In the genomic region with DNA sequence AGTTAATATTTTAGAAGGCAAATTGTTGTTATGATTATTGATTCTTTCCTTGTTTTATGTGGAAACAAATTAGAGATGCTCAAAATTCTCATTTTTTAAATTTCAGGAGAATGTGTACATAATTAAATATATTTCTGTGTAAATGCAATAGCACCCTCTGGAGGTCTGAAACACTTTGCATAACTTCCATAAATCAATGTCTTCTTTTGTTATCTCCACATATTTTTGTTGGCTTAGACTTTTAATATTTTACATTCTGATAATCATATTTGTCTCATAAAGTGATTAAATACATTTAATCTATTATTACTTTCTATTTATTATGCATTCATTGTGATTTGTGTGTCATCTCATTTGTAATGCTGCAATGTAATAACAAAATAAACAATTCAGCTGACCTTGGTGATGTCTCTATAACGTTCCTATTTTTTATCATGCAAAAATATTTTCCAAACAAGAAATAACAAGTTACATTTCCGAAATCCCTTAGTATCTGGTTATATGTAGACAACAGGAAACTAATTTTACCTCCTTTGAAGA, we compare ENCODE assay signal across 9 cellular contexts.
DNase-seq lines count a peak whose midpoint lies in the region; ATAC-seq and TF ChIP-seq lines count a peak whose summit lies in the region.
"Had no signal": no experiment of that assay in that cellular context is flagged by ENCODE, and none has a peak within 500 bp of the region (broad histone marks: within the 10 kb centered on the region; RNA-seq: fewer than 3 reads in every experiment).

No MANE protein-coding gene starts in this region.

- no peaks in the 10 kb centered on the region for H3K79me2 ChIP-seq in MM.1S (ENCODE audit: low read length)

- peaks cover 7% of the 10 kb centered on the region for H3F3A ChIP-seq in MM.1S (ENCODE audit: insufficient read depth, low read length)

- peaks cover 7% of the 10 kb centered on the region for H3K4me1 ChIP-seq in MM.1S (ENCODE audit: low read length)
- no peaks in the 10 kb centered on the region for H3K4me1 ChIP-seq in CD4-positive, alpha-beta memory T cell (ENCODE audit: insufficient read depth, low read length)

- peak overlapping the region; percentile 56 for H3K4me2 ChIP-seq in MM.1S (ENCODE audit: low read depth, low read length)

- no peaks in the 10 kb centered on the region for H3K9me3 ChIP-seq in MM.1S (replicated peaks; ENCODE audit: insufficient read depth, low read length)
- no peaks in the 10 kb centered on the region for H3K9me3 ChIP-seq in CD4-positive, alpha-beta memory T cell (ENCODE audit: control insufficient read depth in 1 of 2, low read length in 2 of 2)

- H3K4me3 ChIP-seq in MM.1S (ENCODE audit: low read length), result 0 out of 2 replicates have a peak overlapping the region, but pooled peaks have one; percentile 4
- no peak overlapping the region for H3K4me3 ChIP-seq in CD4-positive, alpha-beta memory T cell (ENCODE audit: low read length in 2 of 2)

- no peaks in the 10 kb centered on the region for H4K20me1 ChIP-seq in MM.1S (ENCODE audit: insufficient read depth, low read length)

- H3K9me3 Mint-ChIP-seq in brain (no peaks in the 10 kb centered on the region), nephron (no peaks in the 10 kb centered on the region)
- H3K9me3 Mint-ChIP-seq in CD4-positive, alpha-beta memory T cell, result peaks cover 0 to 1% (median 0%) of the 10 kb centered on the region in 8 donors
- H3K9me3 Mint-ChIP-seq: IgD-negative memory B cell had no signal

- H3K9me2 ChIP-seq in MM.1S (replicated peaks; ENCODE audit: insufficient read depth, low read length), result no peaks in the 10 kb centered on the region

- CTCF ChIA-PET in CD4-positive, alpha-beta memory T cell (lab: Charles Lee; ENCODE audit: partially characterized antibody), result no interaction called here

- H3K4me1 Mint-ChIP-seq in brain, result peaks cover 6% of the 10 kb centered on the region
- H3K4me1 Mint-ChIP-seq in nephron, result no peaks in the 10 kb centered on the region
- H3K4me1 Mint-ChIP-seq in CD4-positive, alpha-beta memory T cell, result no peaks in the 10 kb centered on the region
- H3K4me1 Mint-ChIP-seq: IgD-negative memory B cell had no signal

- DNase-seq in DMS53 treated with DMSO at 0.1 percent for 48 hours (lab: John Stamatoyannopoulos, UW; ENCODE audit: unreplicated experiment), result peak; percentile 28
- peak; percentile 40 for DNase-seq in MM.1S
- no peak for DNase-seq in CD4-positive, alpha-beta memory T cell
- no peak for DNase-seq in D341Med (ENCODE audit: low spot score)

- H3K4me3 Mint-ChIP-seq in brain (no peak overlapping the region), nephron (no peak overlapping the region)
- no peak overlapping the region for H3K4me3 Mint-ChIP-seq in CD4-positive, alpha-beta memory T cell
- H3K4me3 Mint-ChIP-seq: IgD-negative memory B cell had no signal

- TF ChIP-seq CTCF in MM.1S (IDR thresholded peaks at IDR 0.05; ENCODE audit: low read length) (peak; percentile 65), brain (conservative IDR thresholded peaks at IDR 0.05) (peak; percentile 67 to 74), nephron (IDR thresholded peaks at IDR 0.05; ENCODE audit: unreplicated experiment in 3 of 3) (peak; percentile 52 to 61 (median 53))

- no peaks in the 10 kb centered on the region for H3K36me3 ChIP-seq in MM.1S (replicated peaks; ENCODE audit: insufficient read depth, low read length)
- H3K36me3 ChIP-seq in CD4-positive, alpha-beta memory T cell (ENCODE audit: insufficient read depth, low read length), result no peaks in the 10 kb centered on the region

- H3K27me3 Mint-ChIP-seq in brain (no peaks in the 10 kb centered on the region), nephron (ENCODE audit: low read depth) (no peaks in the 10 kb centered on the region)
- H3K27me3 Mint-ChIP-seq in CD4-positive, alpha-beta memory T cell, result peaks cover 3% of the 10 kb centered on the region in 2 donors

- H3K27me3 ChIP-seq in MM.1S (replicated peaks; ENCODE audit: insufficient read depth, low read length), result peaks cover 1% of the 10 kb centered on the region; the same call in 1 of the 2 replicates
- H3K27me3 ChIP-seq in CD4-positive, alpha-beta memory T cell (ENCODE audit: insufficient read depth, low read length), result no peaks in the 10 kb centered on the region

- H3K27ac ChIP-seq in MM.1S (ENCODE audit: low read length), result no peak overlapping the region
- no peak overlapping the region for H3K27ac ChIP-seq in CD4-positive, alpha-beta memory T cell (ENCODE audit: low read depth, low read length)

- intact Hi-C loops in CD4-positive, alpha-beta memory T cell (cut with micrococcal nuclease), result loop anchor here (5.0 kb wide), 1 partner anchor 1678 kb away; no protein-coding TSS in a partner anchor

- POLR2A ChIA-PET in CD4-positive, alpha-beta memory T cell (lab: Charles Lee; ENCODE audit: partially characterized antibody), result no interaction called here

- H3K9ac ChIP-seq in MM.1S (ENCODE audit: low read length), result no peak overlapping the region

- H3K36me3 Mint-ChIP-seq in brain, result no peaks in the 10 kb centered on the region
- H3K36me3 Mint-ChIP-seq in nephron (ENCODE audit: low read depth), result no peaks in the 10 kb centered on the region
- no peaks in the 10 kb centered on the region for H3K36me3 Mint-ChIP-seq in CD4-positive, alpha-beta memory T cell
- H3K36me3 Mint-ChIP-seq: IgD-negative memory B cell had no signal

- no peak overlapping the region for H2AFZ ChIP-seq in MM.1S (ENCODE audit: low read length)

- H3K27ac Mint-ChIP-seq in brain, result peak overlapping the region in 2 of 5 experiments; percentile 72 to 90
- H3K27ac Mint-ChIP-seq in nephron, result peak overlapping the region in 1 of 3 experiments; percentile 27
- H3K27ac Mint-ChIP-seq in CD4-positive, alpha-beta memory T cell, result no peak overlapping the region
- H3K27ac Mint-ChIP-seq: IgD-negative memory B cell had no signal

- ATAC-seq in GM19395 (IDR thresholded peaks at IDR 0.05; ENCODE audit: unreplicated experiment) (no peak), esophagus mucosa (no peak)

Comparison
In these comparisons a context has a peak if more than half of its experiments do, and no peak if none do; other contexts are left out.
1. DNase-seq: peak in DMS53 treated with DMSO at 0.1 percent for 48 hours (single experiment) and MM.1S (single experiment); none in CD4-positive, alpha-beta memory T cell (0 of 5) and D341Med (single experiment).
2. Peak in every context shown above with its lines, with median percentiles within 50 percentile points of each other: CTCF ChIP-seq.